10 cellular contexts compared by ENCODE assay signal in genomic region chr7:91942312-91942711, GRCh38.
DNase-seq lines count a peak whose midpoint lies in the region; ATAC-seq and TF ChIP-seq lines count a peak whose summit lies in the region.
"Had no signal": no experiment of that assay in that cellular context is flagged by ENCODE, and none has a peak within 500 bp of the region (broad histone marks: within the 10 kb centered on the region; RNA-seq: fewer than 3 reads in every experiment).

No MANE protein-coding gene starts in this region.

- in situ Hi-C loops in astrocyte of the cerebellum (cut with HindIII; ENCODE audit: low sequenced_read_pairs): no loop called here

- H3K27me3 ChIP-seq in mucosa of rectum (ENCODE audit: control insufficient read depth in 2 of 2, insufficient read depth in 2 of 2, low read length in 2 of 2): no peaks in the 10 kb centered on the region

- DNase-seq in astrocyte of the cerebellum (ENCODE audit: low read depth): no peak
- DNase-seq in DMS153 (lab: John Stamatoyannopoulos, UW): no peak
- no peak for DNase-seq in GM03348 (ENCODE audit: low spot score)
- DNase-seq in midbrain (lab: John Stamatoyannopoulos, UW): no peak
- DNase-seq: cerebellar nuclear complex, NCI-H774 had no signal

- no peak for TF ChIP-seq CTCF in 22Rv1 (IDR thresholded peaks at IDR 0.05)
- TF ChIP-seq CTCF in HEK293 (tag by site-specific recombination; IDR thresholded peaks at IDR 0.05): no peak
- TF ChIP-seq CTCF in astrocyte of the cerebellum (IDR thresholded peaks at IDR 0.05; ENCODE audit: low read depth, low read length, missing control alignments): no peak

- H3K36me3 ChIP-seq in HEK293 (ENCODE audit: control insufficient read depth in 2 of 2, insufficient read depth in 1 of 2, low read length in 2 of 2): no peaks in the 10 kb centered on the region
- H3K36me3 ChIP-seq in mucosa of rectum (ENCODE audit: control insufficient read depth in 2 of 2, insufficient read depth in 2 of 2, low read length in 2 of 2): no peaks in the 10 kb centered on the region

- H3K9ac ChIP-seq in mucosa of rectum (ENCODE audit: low read depth in 1 of 2, low read length in 2 of 2): peak overlapping the region in 1 of 2 donors; percentile 12

- H3K4me3 ChIP-seq in HEK293 (ENCODE audit: low read depth, low read length): peak overlapping the region; percentile 61
- H3K4me3 ChIP-seq in astrocyte of the cerebellum (ENCODE audit: low read depth, low read length): peak overlapping the region; percentile 93
- H3K4me3 ChIP-seq in mucosa of rectum (ENCODE audit: low read length in 2 of 2): peak overlapping the region; percentile 85 to 98

- H3K27ac ChIP-seq in 22Rv1 (peak overlapping the region; percentile 87; the same call in 1 of the 2 replicates), HEK293 (ENCODE audit: extremely low read depth, low read depth, low read length) (no peak overlapping the region), mucosa of rectum (ENCODE audit: low read depth in 2 of 2, low read length in 2 of 2) (no peak overlapping the region)

- H3K4me1 ChIP-seq in HEK293 (ENCODE audit: control insufficient read depth, insufficient read depth, low read length): peaks cover 7% of the 10 kb centered on the region; the same call in 1 of the 2 replicates
- peaks cover 9 to 21% of the 10 kb centered on the region in 2 donors for H3K4me1 ChIP-seq in mucosa of rectum (ENCODE audit: control insufficient read depth in 2 of 2, insufficient read depth in 2 of 2, low read length in 2 of 2)

- H3K9me3 ChIP-seq in HEK293 (ENCODE audit: control insufficient read depth, insufficient read depth, low read depth, low read length) (no peaks in the 10 kb centered on the region), mucosa of rectum (ENCODE audit: control insufficient read depth in 2 of 2, low read length in 2 of 2) (no peaks in the 10 kb centered on the region)

- ATAC-seq in GM18498 (IDR thresholded peaks at IDR 0.05; ENCODE audit: unreplicated experiment): no peak

- CTCF ChIA-PET in HEK293 (lab: Yijun Ruan, JAX): interaction anchor here (0.6 to 4.3 kb wide), 2 partner anchors 62 to 473 kb away, joined by 3 to 30 read pairs; partner anchors contain the start of gene MTERF1

- POLR2A ChIA-PET in HEK293 (lab: Yijun Ruan, JAX): interaction anchor here (1.4 to 3.0 kb wide), 2 partner anchors 62 to 505 kb away, joined by 4 to 10 read pairs; partner anchors contain the start of genes GATAD1 and MTERF1

TF ChIP-seq in HEK293, 187 proteins besides CTCF, POLR2A, EP300 and RAD21:
- no peak for TF ChIP-seq ZNF211 (tag by site-specific recombination; IDR thresholded peaks at IDR 0.05; ENCODE audit: low read depth)
